Comparison of ENCODE assay signal across 1 cellular context in the genomic region with DNA sequence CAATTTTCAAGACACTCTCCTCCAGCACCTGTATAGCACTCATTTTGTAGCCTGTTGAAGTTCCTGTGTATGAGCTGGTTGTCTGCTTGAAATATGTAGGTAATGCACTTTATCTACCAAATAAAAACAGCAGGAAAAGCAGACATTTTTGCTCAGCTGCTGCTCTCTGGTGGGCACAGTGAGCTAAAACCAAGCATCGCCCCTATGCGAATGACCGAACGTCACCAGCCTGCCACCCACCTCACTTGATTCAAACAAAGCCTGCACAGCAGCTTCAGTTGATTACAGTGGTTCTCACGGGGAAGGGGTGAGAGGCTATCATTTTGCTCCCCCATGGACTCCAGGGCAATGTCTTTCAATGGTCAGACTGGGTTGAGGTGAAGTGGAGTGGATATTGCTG.
TF ChIP-seq lines count a peak whose summit lies in the region.

No MANE protein-coding gene starts in this region.

TF ChIP-seq in HCT116, 20 proteins besides CTCF, POLR2A, EP300 and RAD21 (continued from another document):
- TF ChIP-seq, protein P1, sequence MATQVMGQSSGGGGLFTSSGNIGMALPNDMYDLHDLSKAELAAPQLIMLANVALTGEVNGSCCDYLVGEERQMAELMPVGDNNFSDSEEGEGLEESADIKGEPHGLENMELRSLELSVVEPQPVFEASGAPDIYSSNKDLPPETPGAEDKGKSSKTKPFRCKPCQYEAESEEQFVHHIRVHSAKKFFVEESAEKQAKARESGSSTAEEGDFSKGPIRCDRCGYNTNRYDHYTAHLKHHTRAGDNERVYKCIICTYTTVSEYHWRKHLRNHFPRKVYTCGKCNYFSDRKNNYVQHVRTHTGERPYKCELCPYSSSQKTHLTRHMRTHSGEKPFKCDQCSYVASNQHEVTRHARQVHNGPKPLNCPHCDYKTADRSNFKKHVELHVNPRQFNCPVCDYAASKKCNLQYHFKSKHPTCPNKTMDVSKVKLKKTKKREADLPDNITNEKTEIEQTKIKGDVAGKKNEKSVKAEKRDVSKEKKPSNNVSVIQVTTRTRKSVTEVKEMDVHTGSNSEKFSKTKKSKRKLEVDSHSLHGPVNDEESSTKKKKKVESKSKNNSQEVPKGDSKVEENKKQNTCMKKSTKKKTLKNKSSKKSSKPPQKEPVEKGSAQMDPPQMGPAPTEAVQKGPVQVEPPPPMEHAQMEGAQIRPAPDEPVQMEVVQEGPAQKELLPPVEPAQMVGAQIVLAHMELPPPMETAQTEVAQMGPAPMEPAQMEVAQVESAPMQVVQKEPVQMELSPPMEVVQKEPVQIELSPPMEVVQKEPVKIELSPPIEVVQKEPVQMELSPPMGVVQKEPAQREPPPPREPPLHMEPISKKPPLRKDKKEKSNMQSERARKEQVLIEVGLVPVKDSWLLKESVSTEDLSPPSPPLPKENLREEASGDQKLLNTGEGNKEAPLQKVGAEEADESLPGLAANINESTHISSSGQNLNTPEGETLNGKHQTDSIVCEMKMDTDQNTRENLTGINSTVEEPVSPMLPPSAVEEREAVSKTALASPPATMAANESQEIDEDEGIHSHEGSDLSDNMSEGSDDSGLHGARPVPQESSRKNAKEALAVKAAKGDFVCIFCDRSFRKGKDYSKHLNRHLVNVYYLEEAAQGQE (IDR thresholded peaks at IDR 0.05; ENCODE audit: low read depth), result no peak
- no peak for TF ChIP-seq CBX3 (IDR thresholded peaks at IDR 0.05; ENCODE audit: low read depth)
- no peak for TF ChIP-seq ZFX (IDR thresholded peaks at IDR 0.05)
- TF ChIP-seq, protein P2, sequence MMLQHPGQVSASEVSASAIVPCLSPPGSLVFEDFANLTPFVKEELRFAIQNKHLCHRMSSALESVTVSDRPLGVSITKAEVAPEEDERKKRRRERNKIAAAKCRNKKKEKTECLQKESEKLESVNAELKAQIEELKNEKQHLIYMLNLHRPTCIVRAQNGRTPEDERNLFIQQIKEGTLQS (IDR thresholded peaks at IDR 0.05), result no peak
- TF ChIP-seq FOSL1 (IDR thresholded peaks at IDR 0.05; ENCODE audit: low read depth), result no peak
- TF ChIP-seq ELF1 (IDR thresholded peaks at IDR 0.05; ENCODE audit: borderline replicate concordance, low read depth), result no peak
- TF ChIP-seq YY1 (IDR thresholded peaks at IDR 0.05; ENCODE audit: extremely low read depth, insufficient replicate concordance, low read depth, low read length), result no peak
- TF ChIP-seq JUND (IDR thresholded peaks at IDR 0.05), result no peak
- no peak for TF ChIP-seq POLR2AphosphoS5 (IDR thresholded peaks at IDR 0.05; ENCODE audit: low read depth, low read length)
- TF ChIP-seq CEBPB (IDR thresholded peaks at IDR 0.05; ENCODE audit: low read depth), result no peak
- TF ChIP-seq EGR1 (IDR thresholded peaks at IDR 0.05; ENCODE audit: low read depth), result no peak
- TF ChIP-seq TCF7L2 (IDR thresholded peaks at IDR 0.05; ENCODE audit: borderline replicate concordance, extremely low read depth, insufficient read depth, insufficient read length), result no peak
- TF ChIP-seq MAX (IDR thresholded peaks at IDR 0.05), result no peak
- TF ChIP-seq EZH2phosphoT487 (IDR thresholded peaks at IDR 0.05; ENCODE audit: borderline replicate concordance), result no peak
- TF ChIP-seq ZNF274 (IDR thresholded peaks at IDR 0.05; ENCODE audit: low read depth, low read length), result no peak
- TF ChIP-seq SRF (IDR thresholded peaks at IDR 0.05; ENCODE audit: low read depth), result no peak
